In genomic region chr2:181252248-181253148, GRCh38 we compare ENCODE assay signal across 13 cellular contexts.
DNase-seq lines count a peak whose midpoint lies in the region; ATAC-seq lines count a peak whose summit lies in the region.
"Had no signal": no experiment of that assay in that cellular context is flagged by ENCODE, and none has a peak within 500 bp of the region (broad histone marks: within the 10 kb centered on the region; RNA-seq: fewer than 3 reads in every experiment).

No MANE protein-coding gene starts in this region.

- no peaks in the 10 kb centered on the region for H3K27me3 Mint-ChIP-seq in effector memory CD8-positive, alpha-beta T cell
- H3K27me3 Mint-ChIP-seq: T-helper 17 cell had no signal

- no peak overlapping the region for H3K4me3 Mint-ChIP-seq in effector memory CD8-positive, alpha-beta T cell
- H3K4me3 Mint-ChIP-seq: T-helper 17 cell had no signal

- peaks cover 12 to 26% of the 10 kb centered on the region in 2 donors for H3K4me1 Mint-ChIP-seq in effector memory CD8-positive, alpha-beta T cell (ENCODE audit: low read depth in 2 of 2)

- peak; percentile 87 for DNase-seq in MV-4-11 (lab: John Stamatoyannopoulos, UW)
- DNase-seq in effector memory CD8-positive, alpha-beta T cell: no peak
- DNase-seq in AG20443 (ENCODE audit: low spot score): no peak
- no peak for DNase-seq in activated naive CD4-positive, alpha-beta T cell treated with anti-CD3 and anti-CD28 coated beads, Interleukin-2, amount 50 U/mL, for 16 hours
- DNase-seq in ecto neural progenitor cell (ENCODE audit: low spot score): no peak
- DNase-seq: activated T-cell treated with anti-CD3 and anti-CD28 coated beads, Interleukin-2, amount 50 U/mL, for 1 hour; H7; MG63; sigmoid colon; T-helper 17 cell; trophoblast cell had no signal

- peaks cover 0 to 2% of the 10 kb centered on the region in 2 donors for H3K9me3 Mint-ChIP-seq in effector memory CD8-positive, alpha-beta T cell

- H3K36me3 Mint-ChIP-seq in effector memory CD8-positive, alpha-beta T cell (ENCODE audit: insufficient read depth): no peaks in the 10 kb centered on the region

- H3K27ac Mint-ChIP-seq in effector memory CD8-positive, alpha-beta T cell: peak overlapping the region; percentile 46 to 66
- H3K27ac Mint-ChIP-seq: T-helper 17 cell had no signal

- ATAC-seq in GM18498 (IDR thresholded peaks at IDR 0.05; ENCODE audit: unreplicated experiment) (peak; percentile 72), GM21423 (IDR thresholded peaks at IDR 0.05; ENCODE audit: unreplicated experiment) (peak; percentile 53)
- ATAC-seq in effector memory CD8-positive, alpha-beta T cell (replicated peaks): no peak
- ATAC-seq: T-helper 17 cell had no signal
